In the genomic region with DNA sequence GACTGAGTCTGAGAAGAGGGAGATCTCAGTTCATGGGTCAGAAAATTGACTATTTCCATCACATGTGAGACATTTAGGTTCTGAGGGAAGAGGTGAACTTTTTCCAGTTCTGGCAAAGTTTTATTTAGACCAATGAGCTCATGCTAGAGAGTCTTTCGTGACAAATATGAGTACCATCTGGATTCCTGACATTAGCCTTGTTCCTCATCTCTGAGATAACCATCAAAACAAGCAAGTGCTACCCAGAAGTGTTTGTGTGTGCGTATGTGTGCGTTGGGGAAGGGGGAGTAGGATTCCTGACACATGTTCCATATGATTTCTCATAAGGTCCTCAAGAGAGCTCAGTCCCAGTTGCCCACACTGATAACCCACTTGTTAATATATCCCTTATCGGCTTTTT, we compare ENCODE assay signal across 19 cellular contexts.
A peak's percentile ranks its signal among the peaks of the same experiment; 100 is the strongest.
DNase-seq lines count a peak whose midpoint lies in the region; ATAC-seq and TF ChIP-seq lines count a peak whose summit lies in the region.
"Had no signal": no experiment of that assay in that cellular context is flagged by ENCODE, and none has a peak within 500 bp of the region (broad histone marks: within the 10 kb centered on the region; RNA-seq: fewer than 3 reads in every experiment).

No MANE protein-coding gene starts in this region.

- TF ChIP-seq CTCF in HFFc6 (IDR thresholded peaks at IDR 0.05) = no peak
- TF ChIP-seq CTCF in fibroblast of the aortic adventitia (IDR thresholded peaks at IDR 0.05; ENCODE audit: insufficient read depth, low read length) = no peak
- no peak for TF ChIP-seq CTCF in endothelial cell (IDR thresholded peaks at IDR 0.05; ENCODE audit: unreplicated experiment)

- no peak for ATAC-seq in stimulated activated naive CD8-positive, alpha-beta T cell treated with anti-CD3 and anti-CD28 coated beads, Interleukin-15, amount 100 ng/mL, for 72 hours
- no peak for ATAC-seq in GM21576 (IDR thresholded peaks at IDR 0.05; ENCODE audit: unreplicated experiment)
- no peak for ATAC-seq in GM21825 (IDR thresholded peaks at IDR 0.05; ENCODE audit: unreplicated experiment)
- ATAC-seq: left lung had no signal

- H3K9me3 Mint-ChIP-seq in HFFc6 = peaks cover 13% of the 10 kb centered on the region
- peaks cover 11 to 17% of the 10 kb centered on the region in 2 donors for H3K9me3 Mint-ChIP-seq in stimulated activated naive CD8-positive, alpha-beta T cell treated with anti-CD3 and anti-CD28 coated beads, Interleukin-15, amount 100 ng/mL, for 72 hours
- no peaks in the 10 kb centered on the region for H3K9me3 Mint-ChIP-seq in endothelial cell (ENCODE audit: unreplicated experiment)

- no peak overlapping the region for H3K4me3 Mint-ChIP-seq in HFFc6
- H3K4me3 Mint-ChIP-seq in stimulated activated naive CD8-positive, alpha-beta T cell treated with anti-CD3 and anti-CD28 coated beads, Interleukin-15, amount 100 ng/mL, for 72 hours = peak overlapping the region; percentile 14 to 63
- H3K4me3 Mint-ChIP-seq in endothelial cell (ENCODE audit: unreplicated experiment) = no peak overlapping the region
- H3K4me3 Mint-ChIP-seq: neural crest cell; stimulated activated effector memory CD8-positive, alpha-beta T cell treated with anti-CD3 and anti-CD28 coated beads, Interleukin-12 subunit alpha, Interleukin-12 subunit beta, amount 100 ng/mL, for 72 hours; T-helper 2 cell treated with Interferon-gamma antibody and Interleukin-4, amounts not matched to agents 5 μg/mL and 100 μg/mL, for 36 hours had no signal

- H3K4me1 Mint-ChIP-seq in HFFc6 (ENCODE audit: low read depth) (peaks cover 12% of the 10 kb centered on the region), endothelial cell (ENCODE audit: unreplicated experiment) (no peaks in the 10 kb centered on the region)
- peaks cover 45% of the 10 kb centered on the region for H3K4me1 Mint-ChIP-seq in stimulated activated naive CD8-positive, alpha-beta T cell treated with anti-CD3 and anti-CD28 coated beads, Interleukin-15, amount 100 ng/mL, for 72 hours
- H3K4me1 Mint-ChIP-seq: neural crest cell had no signal

- H3K27me3 Mint-ChIP-seq in HFFc6 (ENCODE audit: insufficient read depth) = 0 out of 2 replicates have a peak, but pooled peaks cover 2% of the 10 kb centered on the region
- no peaks in the 10 kb centered on the region for H3K27me3 Mint-ChIP-seq in stimulated activated naive CD8-positive, alpha-beta T cell treated with anti-CD3 and anti-CD28 coated beads, Interleukin-15, amount 100 ng/mL, for 72 hours
- no peaks in the 10 kb centered on the region for H3K27me3 Mint-ChIP-seq in endothelial cell (ENCODE audit: unreplicated experiment)

- DNase-seq in HFFc6 = peak; percentile 6
- DNase-seq in RPMI7951 (ENCODE audit: low read depth) = peak; percentile 28
- DNase-seq in fibroblast of the aortic adventitia (ENCODE audit: low read depth) = peak; percentile 3
- no peak for DNase-seq in stimulated activated naive CD8-positive, alpha-beta T cell treated with anti-CD3 and anti-CD28 coated beads, Interleukin-15, amount 100 ng/mL, for 72 hours
- DNase-seq in endothelial cell (ENCODE audit: low spot score) = no peak
- DNase-seq: activated CD8-positive, alpha-beta memory T cell treated with anti-CD3 and anti-CD28 coated beads, Interleukin-2, amount 50 U/mL, for 4 hours; colonic mucosa; DMS79; GOT3; left lung; Peyer's patch; thyroid gland; WERI-Rb-1 had no signal

- H3K36me3 Mint-ChIP-seq in HFFc6 (ENCODE audit: low read depth) (peaks cover 7% of the 10 kb centered on the region), endothelial cell (ENCODE audit: low read depth, unreplicated experiment) (no peaks in the 10 kb centered on the region)
- H3K36me3 Mint-ChIP-seq: stimulated activated effector memory CD8-positive, alpha-beta T cell treated with anti-CD3 and anti-CD28 coated beads, Interleukin-12 subunit alpha, Interleukin-12 subunit beta, amount 100 ng/mL, for 72 hours had no signal

- H3K27ac Mint-ChIP-seq in HFFc6 (no peak overlapping the region), endothelial cell (ENCODE audit: unreplicated experiment) (no peak overlapping the region)
- H3K27ac Mint-ChIP-seq in stimulated activated naive CD8-positive, alpha-beta T cell treated with anti-CD3 and anti-CD28 coated beads, Interleukin-15, amount 100 ng/mL, for 72 hours = no peak overlapping the region
- H3K27ac Mint-ChIP-seq: stimulated activated effector memory CD8-positive, alpha-beta T cell treated with anti-CD3 and anti-CD28 coated beads, Interleukin-12 subunit alpha, Interleukin-12 subunit beta, amount 100 ng/mL, for 72 hours; T-helper 2 cell treated with Interferon-gamma antibody and Interleukin-4, amounts not matched to agents 5 μg/mL and 100 μg/mL, for 36 hours had no signal

- H3K4me3 ChIP-seq in fibroblast of the aortic adventitia (ENCODE audit: low read depth, low read length) = no peak overlapping the region
- H3K4me3 ChIP-seq: colonic mucosa, left lung, SJSA1, thyroid gland had no signal

Comparison
In these comparisons a context has a peak if more than half of its experiments do, and no peak if none do; other contexts are left out.
1. DNase-seq: peak in HFFc6 (single experiment), RPMI7951 (single experiment) and fibroblast of the aortic adventitia (single experiment); none in stimulated activated naive CD8-positive, alpha-beta T cell treated with anti-CD3 and anti-CD28 coated beads, Interleukin-15, amount 100 ng/mL, for 72 hours (0 of 2) and endothelial cell (single experiment).
2. H3K4me3 Mint-ChIP-seq: peak in stimulated activated naive CD8-positive, alpha-beta T cell treated with anti-CD3 and anti-CD28 coated beads, Interleukin-15, amount 100 ng/mL, for 72 hours (2 of 2); none in HFFc6 (single experiment) and endothelial cell (single experiment).